In the genomic region with DNA sequence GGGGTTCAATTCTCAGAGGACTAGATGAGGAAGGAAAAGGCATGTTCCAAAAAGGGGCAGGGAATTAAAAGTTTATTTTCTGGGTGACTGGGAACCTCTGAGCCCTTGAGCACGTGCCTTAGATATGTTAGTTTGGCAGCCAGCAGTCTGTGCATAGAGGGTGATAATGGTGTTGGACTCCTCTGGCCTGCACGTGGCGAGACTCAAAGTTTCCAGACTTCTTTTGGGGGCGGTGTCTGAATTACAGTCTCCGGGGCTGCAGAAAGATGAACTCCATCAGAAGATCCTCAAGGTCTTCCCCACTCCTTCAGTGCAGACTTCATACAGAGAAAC, we compare ENCODE assay signal across 8 cellular contexts. TPM values are rescaled to one million over a fixed set of nuclear protein-coding genes. Genes with fewer than 3 reads are reported as not detected.
DNase-seq lines count a peak whose midpoint lies in the region; ATAC-seq and TF ChIP-seq lines count a peak whose summit lies in the region.

No MANE protein-coding gene starts in this region.

- peak overlapping the region; percentile 78 for H3K27ac Mint-ChIP-seq in activated CD8-positive, alpha-beta T cell treated with anti-CD3 and anti-CD28 coated beads, Interleukin-2, amount 10 ng/mL, durations not matched to agents 7 days and 5 days

- CTCF ChIA-PET in activated CD8-positive, alpha-beta T cell treated with anti-CD3 and anti-CD28 coated beads, Interleukin-2, amount 10 ng/mL, durations not matched to agents 7 days and 5 days (lab: Charles Lee) = interaction anchor here (1.3 to 1.7 kb wide), 2 partner anchors 14 to 53 kb away, joined by 3 to 4 read pairs; no protein-coding TSS in a partner anchor

- H3K4me1 Mint-ChIP-seq in activated CD8-positive, alpha-beta T cell treated with anti-CD3 and anti-CD28 coated beads, Interleukin-2, amount 10 ng/mL, durations not matched to agents 7 days and 5 days (ENCODE audit: low read depth) = peaks cover 19% of the 10 kb centered on the region

- H3K9me3 ChIP-seq in left ventricle myocardium inferior (replicated peaks) (no peaks in the 10 kb centered on the region), skeletal muscle satellite cell (replicated peaks; ENCODE audit: low read length) (no peaks in the 10 kb centered on the region)

- H3K27me3 ChIP-seq in left ventricle myocardium inferior (ENCODE audit: low read depth) (no peaks in the 10 kb centered on the region), skeletal muscle satellite cell (ENCODE audit: control insufficient read depth, insufficient read depth, low read length) (no peaks in the 10 kb centered on the region)

- H3K36me3 Mint-ChIP-seq in activated CD8-positive, alpha-beta T cell treated with anti-CD3 and anti-CD28 coated beads, Interleukin-2, amount 10 ng/mL, durations not matched to agents 7 days and 5 days (ENCODE audit: low read depth) = no peaks in the 10 kb centered on the region

- H3K36me3 ChIP-seq in left ventricle myocardium inferior = no peaks in the 10 kb centered on the region
- H3K36me3 ChIP-seq in skeletal muscle satellite cell (ENCODE audit: insufficient read depth, low read length) = no peaks in the 10 kb centered on the region

- peak overlapping the region; percentile 98 for H3K4me2 ChIP-seq in skeletal muscle satellite cell (ENCODE audit: low read length)

- peak overlapping the region; percentile 82 for H3K4me3 Mint-ChIP-seq in activated CD8-positive, alpha-beta T cell treated with anti-CD3 and anti-CD28 coated beads, Interleukin-2, amount 10 ng/mL, durations not matched to agents 7 days and 5 days

- H3K4me3 ChIP-seq in left ventricle myocardium inferior (peak overlapping the region; percentile 78), skeletal muscle satellite cell (ENCODE audit: low read length) (peak overlapping the region; percentile 86)

- no peak for ATAC-seq in activated CD8-positive, alpha-beta T cell treated with anti-CD3 and anti-CD28 coated beads, Interleukin-2, amount 10 ng/mL, durations not matched to agents 7 days and 5 days
- ATAC-seq in GM18868 (IDR thresholded peaks at IDR 0.05; ENCODE audit: unreplicated experiment) (no peak), HG02798 (IDR thresholded peaks at IDR 0.05; ENCODE audit: poor library complexity, unreplicated experiment) (no peak)

- intact Hi-C loops in left ventricle myocardium inferior (cut with micrococcal nuclease) = no loop called here

- no peak for TF ChIP-seq CTCF in left ventricle myocardium inferior (IDR thresholded peaks at IDR 0.05; ENCODE audit: borderline replicate concordance)

- peaks cover 41% of the 10 kb centered on the region for H3K27me3 Mint-ChIP-seq in activated CD8-positive, alpha-beta T cell treated with anti-CD3 and anti-CD28 coated beads, Interleukin-2, amount 10 ng/mL, durations not matched to agents 7 days and 5 days (ENCODE audit: low read depth)

- H3K9ac ChIP-seq in skeletal muscle satellite cell (ENCODE audit: low read depth, low read length) = peak overlapping the region; percentile 72

- H3K9me3 Mint-ChIP-seq in activated CD8-positive, alpha-beta T cell treated with anti-CD3 and anti-CD28 coated beads, Interleukin-2, amount 10 ng/mL, durations not matched to agents 7 days and 5 days (ENCODE audit: insufficient read depth) = no peaks in the 10 kb centered on the region

- peak overlapping the region; percentile 71 for H3K27ac ChIP-seq in left ventricle myocardium inferior (replicated peaks)

- H3K4me1 ChIP-seq in left ventricle myocardium inferior = peaks cover 32% of the 10 kb centered on the region
- H3K4me1 ChIP-seq in skeletal muscle satellite cell (ENCODE audit: control insufficient read depth, insufficient read depth, low read length) = peaks cover 18% of the 10 kb centered on the region

- POLR2A ChIA-PET in activated CD8-positive, alpha-beta T cell treated with anti-CD3 and anti-CD28 coated beads, Interleukin-2, amount 10 ng/mL, durations not matched to agents 7 days and 5 days (lab: Charles Lee) = interaction anchor here (1.0 to 1.2 kb wide), 2 partner anchors 9 to 190 kb away, joined by 3 to 5 read pairs; no protein-coding TSS in a partner anchor

- DNase-seq in stimulated activated CD4-positive, alpha-beta T cell treated with anti-CD3 and anti-CD28 coated beads, Interleukin-15, amount 100 ng/mL, for 24 hours = peak; percentile 41
- DNase-seq in stimulated activated CD4-positive, alpha-beta T cell treated with anti-CD3 and anti-CD28 coated beads, Interleukin-2, amount 100 ng/mL, for 48 hours = no peak
- DNase-seq in activated CD8-positive, alpha-beta T cell treated with anti-CD3 and anti-CD28 coated beads, Interleukin-2, amount 10 ng/mL, durations not matched to agents 7 days and 5 days = no peak
- DNase-seq in left ventricle myocardium inferior (no peak), putamen (ENCODE audit: low spot score) (no peak)

RNA-seq across cellular contexts. Expression of a gene that starts 0.9 kb away (rescaled TPM):
- total RNA-seq in activated CD8-positive, alpha-beta T cell treated with anti-CD3 and anti-CD28 coated beads, Interleukin-2, amount 10 ng/mL, durations not matched to agents 7 days and 5 days = 1 to 10 TPM; 1.2 to 1.3 TPM
- 6.3 TPM for total RNA-seq in left ventricle myocardium inferior
- 5.2 and 5.3 TPM in 2 replicates for total RNA-seq in skeletal muscle satellite cell (2012; rRNA removed)
